ENCODE assay signal across 9 cellular contexts in genomic region chr19:51440846-51441409, GRCh38. TPM values are rescaled to one million over a fixed set of nuclear protein-coding genes. Genes with fewer than 3 reads are reported as not detected.
DNase-seq lines count a peak whose midpoint lies in the region; ATAC-seq, FAIRE-seq and TF ChIP-seq lines count a peak whose summit lies in the region.
"Had no signal": no experiment of that assay in that cellular context is flagged by ENCODE, and none has a peak within 500 bp of the region (broad histone marks: within the 10 kb centered on the region; RNA-seq: fewer than 3 reads in every experiment).

No MANE protein-coding gene starts in this region.

- peak overlapping the region; percentile 81 for H3K4me3 Mint-ChIP-seq in activated CD4-positive, alpha-beta memory T cell treated with anti-CD3 and anti-CD28 coated beads for 36 hours
- peak overlapping the region; percentile 72 to 89 (median 83) for H3K4me3 Mint-ChIP-seq in immature natural killer cell

- FAIRE-seq in GM12891 (lab: Jason Lieb, UNC) = no peak

- DNase-seq in activated CD4-positive, alpha-beta memory T cell treated with anti-CD3 and anti-CD28 coated beads for 36 hours = peak; percentile 77
- DNase-seq in immature natural killer cell (peak; percentile 47 to 61 (median 52)), NCI-H526 (lab: John Stamatoyannopoulos, UW) (no peak), A673 (ENCODE audit: low spot score) (no peak), GM12891 (ENCODE audit: insufficient read length, low spot score) (no peak)
- DNase-seq in stimulated activated CD8-positive, alpha-beta memory T cell treated with anti-CD3 and anti-CD28 coated beads, Interleukin-7, amount 100 ng/mL, for 4 hours (ENCODE audit: low read depth in 2 of 2) = peak; percentile 60 to 65

- H3K9me3 Mint-ChIP-seq in activated CD4-positive, alpha-beta memory T cell treated with anti-CD3 and anti-CD28 coated beads for 36 hours = peaks cover 12% of the 10 kb centered on the region
- H3K9me3 Mint-ChIP-seq in immature natural killer cell = no peaks in the 10 kb centered on the region

- H3K36me3 Mint-ChIP-seq in activated CD4-positive, alpha-beta memory T cell treated with anti-CD3 and anti-CD28 coated beads for 36 hours = peaks cover 7% of the 10 kb centered on the region
- H3K36me3 Mint-ChIP-seq in immature natural killer cell = no peaks in the 10 kb centered on the region

- H3K27me3 Mint-ChIP-seq in activated CD4-positive, alpha-beta memory T cell treated with anti-CD3 and anti-CD28 coated beads for 36 hours = peaks cover 5% of the 10 kb centered on the region
- peaks cover 7 to 16% (median 11%) of the 10 kb centered on the region in 3 donors for H3K27me3 Mint-ChIP-seq in immature natural killer cell (ENCODE audit: low read depth in 3 of 3)

- TF ChIP-seq POLR2A in GM12891 (IDR thresholded peaks at IDR 0.05; ENCODE audit: low read depth, low read length) = no peak

- TF ChIP-seq CTCF in A673 (conservative IDR thresholded peaks at IDR 0.05; ENCODE audit: low read depth, low read length) = no peak

- no peaks in the 10 kb centered on the region for H3K36me3 ChIP-seq in A673 (ENCODE audit: insufficient read depth, low read length, poor library complexity, severe bottlenecking)

- H3K27ac ChIP-seq in A673 (ENCODE audit: low read depth, low read length, poor library complexity, severe bottlenecking) = no peak overlapping the region

- H3K27ac Mint-ChIP-seq in activated CD4-positive, alpha-beta memory T cell treated with anti-CD3 and anti-CD28 coated beads for 36 hours = peak overlapping the region; percentile 97
- peak overlapping the region; percentile 83 to 95 (median 92) for H3K27ac Mint-ChIP-seq in immature natural killer cell

- no peak overlapping the region for H3K4me3 ChIP-seq in A673 (ENCODE audit: low read depth, low read length, poor library complexity, severe bottlenecking)

- no peaks in the 10 kb centered on the region for H3K9me3 ChIP-seq in A673 (ENCODE audit: low read depth, low read length, poor library complexity, severe bottlenecking)

- intact Hi-C loops in activated CD4-positive, alpha-beta memory T cell treated with anti-CD3 and anti-CD28 coated beads for 36 hours (cut with micrococcal nuclease) = loop anchor here (1.0 kb wide), 5 partner anchors 10 to 344 kb away; partner anchors contain the start of gene ETFB
- intact Hi-C loops in A673 (cut with micrococcal nuclease; ENCODE audit: unreplicated experiment) = no loop called here

- BruUV-seq in A673 (replicated peaks; lab: Mats Ljungman, UMichigan) = no TSS peak

- peaks cover 59% of the 10 kb centered on the region for H3K4me1 Mint-ChIP-seq in activated CD4-positive, alpha-beta memory T cell treated with anti-CD3 and anti-CD28 coated beads for 36 hours (ENCODE audit: low read depth)
- peaks cover 32 to 50% of the 10 kb centered on the region in 2 donors for H3K4me1 Mint-ChIP-seq in immature natural killer cell

- no peaks in the 10 kb centered on the region for H3K4me1 ChIP-seq in A673 (ENCODE audit: insufficient read depth, low read length, poor library complexity, severe bottlenecking)

- ATAC-seq in HG03432 (IDR thresholded peaks at IDR 0.05; ENCODE audit: unreplicated experiment) (peak; percentile 10), HG02763 (IDR thresholded peaks at IDR 0.05; ENCODE audit: unreplicated experiment) (no peak)

- POLR2A ChIA-PET in activated CD4-positive, alpha-beta memory T cell treated with anti-CD3 and anti-CD28 coated beads for 36 hours (lab: Charles Lee) = interaction anchor here (1.0 to 1.9 kb wide), 9 partner anchors 10 to 263 kb away, joined by 3 to 9 read pairs (median 4); partner anchors contain the start of gene NKG7
- POLR2A ChIA-PET in A673 (lab: Charles Lee; ENCODE audit: low non-redundant PET) = no interaction called here

- H3K27me3 ChIP-seq in A673 (replicated peaks; ENCODE audit: insufficient read depth, low read depth, low read length, poor library complexity) = peaks cover 50% of the 10 kb centered on the region

- CTCF ChIA-PET in activated CD4-positive, alpha-beta memory T cell treated with anti-CD3 and anti-CD28 coated beads for 36 hours (lab: Charles Lee) = interaction anchor here (0.6 to 7.0 kb wide), 18 partner anchors 8 to 326 kb away, joined by 3 to 55 read pairs (median 4); partner anchors contain the start of genes SIGLEC10 and ZNF175
- CTCF ChIA-PET in A673 (lab: Charles Lee) = no interaction called here

TF ChIP-seq in GM12891, 5 proteins besides CTCF, POLR2A, EP300 and RAD21:
- no peak for TF ChIP-seq POU2F2 (IDR thresholded peaks at IDR 0.05; ENCODE audit: low read depth, low read length)
- TF ChIP-seq SPI1 (IDR thresholded peaks at IDR 0.05; ENCODE audit: low read depth, low read length) = no peak
- TF ChIP-seq PAX5 (IDR thresholded peaks at IDR 0.05; ENCODE audit: insufficient read depth, low read length, severe bottlenecking) = no peak
- no peak for TF ChIP-seq POLR2AphosphoS5 (IDR thresholded peaks at IDR 0.05; ENCODE audit: low read depth, low read length)
- no peak for TF ChIP-seq TAF1 (IDR thresholded peaks at IDR 0.05; ENCODE audit: low read depth, low read length)

RNA-seq across cellular contexts. Expression of gene SIGLEC8, which starts 17.3 kb away (rescaled TPM):
- total RNA-seq in activated CD4-positive, alpha-beta memory T cell treated with anti-CD3 and anti-CD28 coated beads for 36 hours = not detected
- not detected for polyA plus RNA-seq in immature natural killer cell
- total RNA-seq in A673 (2021) = not detected in 2 replicates
- polyA plus RNA-seq in GM12891 (2012; ENCODE audit: low read depth, missing spikeins) = not detected
- total RNA-seq: T-helper 1 cell treated with Interleukin-12 subunit alpha and Interleukin-12 subunit beta and Interleukin-4 antibody, amounts not matched to agents 30 ng/mL and 1 ng/mL, for 36 hours had no signal

RNA-seq across cellular contexts. Expression of gene SIGLEC10, which starts 23.5 kb away (rescaled TPM):
- under 1 TPM; 0.19 to 0.26 TPM for total RNA-seq in activated CD4-positive, alpha-beta memory T cell treated with anti-CD3 and anti-CD28 coated beads for 36 hours
- 1 to 10 TPM in 1 of 3 donors, under 1 TPM in 2; 0.09 to 1.8 (median 0.39) TPM for polyA plus RNA-seq in immature natural killer cell
- total RNA-seq in A673 (2021) = not detected in 2 replicates
- polyA plus RNA-seq in GM12891 (2012; ENCODE audit: low read depth, missing spikeins) = 14.1 TPM

RNA-seq across cellular contexts. Expression of gene CEACAM18, which starts 37.4 kb away (rescaled TPM):
- total RNA-seq in activated CD4-positive, alpha-beta memory T cell treated with anti-CD3 and anti-CD28 coated beads for 36 hours = not detected
- not detected for polyA plus RNA-seq in immature natural killer cell
- not detected in 2 replicates for total RNA-seq in A673 (2021)
- not detected for polyA plus RNA-seq in GM12891 (2012; ENCODE audit: low read depth, missing spikeins)
- total RNA-seq: T-helper 1 cell treated with Interleukin-12 subunit alpha and Interleukin-12 subunit beta and Interleukin-4 antibody, amounts not matched to agents 30 ng/mL and 1 ng/mL, for 36 hours had no signal

RNA-seq across cellular contexts. Expression of gene C19orf84, which starts 50.5 kb away (rescaled TPM):
- not detected for total RNA-seq in activated CD4-positive, alpha-beta memory T cell treated with anti-CD3 and anti-CD28 coated beads for 36 hours
- 1 to 10 TPM in 2 of 3 donors, not detected in 1; 1.7 to 3.8 TPM for polyA plus RNA-seq in immature natural killer cell
- not detected in 2 replicates for total RNA-seq in A673 (2021)
- 0.26 TPM for polyA plus RNA-seq in GM12891 (2012; ENCODE audit: low read depth, missing spikeins)

RNA-seq across cellular contexts. Expression of gene LIM2, which starts 53.2 kb away (rescaled TPM):
- total RNA-seq in activated CD4-positive, alpha-beta memory T cell treated with anti-CD3 and anti-CD28 coated beads for 36 hours = under 1 TPM; 0.36 to 0.64 TPM
- 10 to 100 TPM; 19.2 to 40.0 (median 37.9) TPM for polyA plus RNA-seq in immature natural killer cell
- total RNA-seq in A673 (2021) = not detected in 2 replicates
- polyA plus RNA-seq in GM12891 (2012; ENCODE audit: low read depth, missing spikeins) = 1.5 TPM
- total RNA-seq: T-helper 1 cell treated with Interleukin-12 subunit alpha and Interleukin-12 subunit beta and Interleukin-4 antibody, amounts not matched to agents 30 ng/mL and 1 ng/mL, for 36 hours had no signal

Comparison
In these comparisons a context has a peak if more than half of its experiments do, and no peak if none do; other contexts are left out.
1. DNase-seq: peak in activated CD4-positive, alpha-beta memory T cell treated with anti-CD3 and anti-CD28 coated beads for 36 hours (single experiment), immature natural killer cell (3 of 3) and stimulated activated CD8-positive, alpha-beta memory T cell treated with anti-CD3 and anti-CD28 coated beads, Interleukin-7, amount 100 ng/mL, for 4 hours (2 of 2); none in NCI-H526 (0 of 2), A673 (single experiment) and GM12891 (single experiment).